8 cellular contexts compared by ENCODE assay signal in genomic region chr17:46193246-46193625, GRCh38. TPM values are rescaled to one million over a fixed set of nuclear protein-coding genes. Genes with fewer than 3 reads are reported as not detected.
A peak's percentile ranks its signal among the peaks of the same experiment; 100 is the strongest.
DNase-seq lines count a peak whose midpoint lies in the region; ATAC-seq and TF ChIP-seq lines count a peak whose summit lies in the region.

Gene KANSL1 (minus strand): TSS chr17:46193429. CDS start chr17:46172143, 21,286 bp downstream.

- peak within 1 kb of the TSS; percentile 76 for H2AK5ac ChIP-seq in neuronal stem cell (ENCODE audit: low read depth, low read length)

- peak within 1 kb of the TSS; percentile 99 for H3K14ac ChIP-seq in neuronal stem cell (ENCODE audit: low read length)

- H3K36me3 ChIP-seq in neuronal stem cell (replicated peaks in 1 of 2; ENCODE audit: control insufficient read depth in 2 of 2, insufficient read depth in 2 of 2, low read length in 2 of 2): peaks cover 0 to 31% of the 10 kb centered on the region in 2 donors

- peak within 1 kb of the TSS; percentile 100 for H3K23ac ChIP-seq in neuronal stem cell (ENCODE audit: low read depth, low read length, poor library complexity)

- DNase-seq in ELF-1 (ENCODE audit: low read depth, low spot score): peak; percentile 93
- peak; percentile 51 for DNase-seq in GOT3 (lab: John Stamatoyannopoulos, UW)
- peak; percentile 97 for DNase-seq in LoVo (ENCODE audit: low spot score)
- peak; percentile 89 for DNase-seq in SHP77 treated with DMSO at 0.1 percent for 48 hours (lab: John Stamatoyannopoulos, UW)
- DNase-seq in activated naive CD4-positive, alpha-beta T cell (lab: John Stamatoyannopoulos, UW): peak; percentile 54 to 79 (median 75)
- peak; percentile 40 to 64 for DNase-seq in foreskin keratinocyte
- peak; percentile 97 for DNase-seq in neuronal stem cell (ENCODE audit: low spot score)

- peaks cover 2 to 9% of the 10 kb centered on the region in 2 donors for H3K9me3 ChIP-seq in neuronal stem cell (replicated peaks in 1 of 2; ENCODE audit: control insufficient read depth in 2 of 2, insufficient read depth in 1 of 2, low read depth in 1 of 2, low read length in 2 of 2)

- peak; percentile 88 for TF ChIP-seq CTCF in foreskin keratinocyte (conservative IDR thresholded peaks at IDR 0.05)
- no peak for TF ChIP-seq CTCF in subcutaneous adipose tissue (IDR thresholded peaks at IDR 0.05; ENCODE audit: low read depth)

- H2BK12ac ChIP-seq in neuronal stem cell (ENCODE audit: low read length): no peak within 1 kb of the TSS

- H2BK120ac ChIP-seq in neuronal stem cell (ENCODE audit: low read depth, low read length): peak within 1 kb of the TSS; percentile 77

- H3K4me1 ChIP-seq in foreskin keratinocyte (peaks cover 20% of the 10 kb centered on the region), neuronal stem cell (ENCODE audit: control insufficient read depth in 2 of 2, insufficient read depth in 1 of 2, low read depth in 1 of 2, low read length in 2 of 2) (peaks cover 2 to 14% of the 10 kb centered on the region in 2 donors)

- H3K79me1 ChIP-seq in neuronal stem cell (ENCODE audit: low read depth, low read length): peaks cover 2% of the 10 kb centered on the region

- peak within 1 kb of the TSS; percentile 100 for H3K18ac ChIP-seq in neuronal stem cell (ENCODE audit: low read length)

- H2BK5ac ChIP-seq in neuronal stem cell (ENCODE audit: low read length): peak within 1 kb of the TSS; percentile 97

- H3K27me3 ChIP-seq in foreskin keratinocyte (no peaks in the 10 kb centered on the region), neuronal stem cell (ENCODE audit: control insufficient read depth in 3 of 3, insufficient read depth in 3 of 3, low read depth in 1 of 3, low read length in 3 of 3) (no peaks in the 10 kb centered on the region)

- peak within 1 kb of the TSS; percentile 94 for H4K91ac ChIP-seq in neuronal stem cell (ENCODE audit: low read depth, low read length, poor library complexity)

- H2BK15ac ChIP-seq in neuronal stem cell (ENCODE audit: low read length): peak within 1 kb of the TSS; percentile 71

- peak within 1 kb of the TSS; percentile 58 for H4K8ac ChIP-seq in neuronal stem cell (ENCODE audit: low read depth, low read length)

- H3K4ac ChIP-seq in neuronal stem cell (ENCODE audit: low read length): peak within 1 kb of the TSS; percentile 99

- H3K4me2 ChIP-seq in neuronal stem cell (ENCODE audit: insufficient read depth, low read length, poor library complexity, severe bottlenecking): peak within 1 kb of the TSS; percentile 98

- peak within 1 kb of the TSS; percentile 100 for H3K9ac ChIP-seq in neuronal stem cell (ENCODE audit: low read depth, low read length, poor library complexity)

- peak within 1 kb of the TSS; percentile 81 to 89 for H3K4me3 ChIP-seq in neuronal stem cell (ENCODE audit: low read length in 2 of 2)

- WGBS in neuronal stem cell (ENCODE audit: extremely low coverage in 2 of 2, insufficient read length in 2 of 2, insufficient replicate concordance in 1 of 2), 2 donors: no CpG with 5 or more reads among the region's 62 CpGs

- H2AFZ ChIP-seq in neuronal stem cell (ENCODE audit: low read length): peak within 1 kb of the TSS; percentile 94

- peak; percentile 71 for ATAC-seq in foreskin keratinocyte

- peak within 1 kb of the TSS; percentile 92 for H3K27ac ChIP-seq in foreskin keratinocyte
- peak within 1 kb of the TSS; percentile 99 for H3K27ac ChIP-seq in neuronal stem cell (replicated peaks; ENCODE audit: low read length)

RNA-seq across cellular contexts. Expression of gene KANSL1, which starts in this region (rescaled TPM):
- total RNA-seq in foreskin keratinocyte (33.9 and 35.8 TPM in 2 replicates), subcutaneous adipose tissue (100 to 1,000 TPM in 1 of 4 donors, 10 to 100 TPM in 3; 71.1 to 128 (median 74.8) TPM)
- 6.8 and 7.6 TPM in 2 replicates for polyA plus RNA-seq in foreskin keratinocyte
- polyA plus RNA-seq in neuronal stem cell (2013, experiment 1 of 2): 50.1 TPM
- 49.2 TPM for polyA plus RNA-seq in neuronal stem cell (2013, experiment 2 of 2)

Comparison
In these comparisons a context has a peak if more than half of its experiments do, and no peak if none do; other contexts are left out.
1. Peak in every context shown above with its lines: DNase-seq, ATAC-seq, H3K4me3 ChIP-seq and H3K27ac ChIP-seq.